ENCODE assay signal across 13 cellular contexts in genomic region chr5:157539623-157540022, GRCh38. TPM values are rescaled to one million over a fixed set of nuclear protein-coding genes. Genes with fewer than 3 reads are reported as not detected.
DNase-seq lines count a peak whose midpoint lies in the region; ATAC-seq, FAIRE-seq and TF ChIP-seq lines count a peak whose summit lies in the region.
"Had no signal": no experiment of that assay in that cellular context is flagged by ENCODE, and none has a peak within 500 bp of the region (broad histone marks: within the 10 kb centered on the region; RNA-seq: fewer than 3 reads in every experiment).

No MANE protein-coding gene starts in this region.

- peaks cover 28% of the 10 kb centered on the region for H3K9me1 ChIP-seq in IMR-90 (ENCODE audit: insufficient read depth, low read length)

- WGBS in IMR-90 (ENCODE audit: extremely low coverage in 2 of 2, insufficient read length in 1 of 2), 2 experiments: no CpG with 5 or more reads among the region's 3 CpGs
- 65% methylated on average over 3 of the region's 3 CpGs for WGBS in right lobe of liver (ENCODE audit: insufficient coverage, low coverage, low lambda C conversion rate, missing lambda C conversion rate)

- H3K56ac ChIP-seq in IMR-90 (ENCODE audit: extremely low read depth, insufficient read depth, low read length): no peak overlapping the region

- no peak overlapping the region for H3K9ac ChIP-seq in IMR-90 (ENCODE audit: low read depth, low read length)
- H3K9ac ChIP-seq in astrocyte (ENCODE audit: low read length): peak overlapping the region; percentile 71
- H3K9ac ChIP-seq: BLaER1 had no signal

- peak overlapping the region; percentile 85; the same call in 1 of the 3 replicates for H2BK15ac ChIP-seq in IMR-90 (ENCODE audit: low read depth, low read length)

- in situ Hi-C loops in IMR-90 (cut with MboI; ENCODE audit: low sequenced_read_pairs): no loop called here

- H2AK9ac ChIP-seq in IMR-90 (replicated peaks; ENCODE audit: low read depth, low read length, poor library complexity): no peak overlapping the region

- no peak for FAIRE-seq in astrocyte (lab: Jason Lieb, UNC)
- FAIRE-seq: colon, RCC 7860 had no signal

- H2BK5ac ChIP-seq in IMR-90 (ENCODE audit: low read depth, low read length, poor library complexity, severe bottlenecking): peak overlapping the region; percentile 61

- intact Hi-C loops in CD4-positive, alpha-beta T cell (cut with DNase I, micrococcal nuclease): loop anchor here (5.0 kb wide), 3 partner anchors 38 to 193 kb away; partner anchors contain the start of genes ADAM19 (in 1 of the 2), SOX30 (in 1 of the 2) and THG1L (in 1 of the 2)
- intact Hi-C loops in IMR-90 (cut with micrococcal nuclease) (no loop called here), right lobe of liver (cut with DNase I) (no loop called here)

- H3K27me3 Mint-ChIP-seq in CD4-positive, alpha-beta T cell: no peaks in the 10 kb centered on the region
- H3K27me3 Mint-ChIP-seq in astrocyte (ENCODE audit: low read depth, unreplicated experiment): no peaks in the 10 kb centered on the region

- H3K14ac ChIP-seq in IMR-90 (replicated peaks; ENCODE audit: low read depth, low read length): peak overlapping the region; percentile 17; the same call in 1 of the 2 replicates

- H3K27ac ChIP-seq in CD4-positive, alpha-beta T cell (ENCODE audit: low read depth, low read length): no peak overlapping the region
- H3K27ac ChIP-seq in IMR-90 (ENCODE audit: insufficient read depth, low read length) (peak overlapping the region; percentile 16; the same call in 1 of the 2 replicates), astrocyte (ENCODE audit: low read depth, low read length) (peak overlapping the region; percentile 72), muscle layer of duodenum (ENCODE audit: low read length) (peak overlapping the region; percentile 93), right lobe of liver (peak overlapping the region in 1 of 3 donors; percentile 38)
- H3K27ac ChIP-seq: BLaER1 had no signal

- H3K4me1 Mint-ChIP-seq in CD4-positive, alpha-beta T cell (ENCODE audit: low read depth): peaks cover 63% of the 10 kb centered on the region
- peaks cover 58% of the 10 kb centered on the region for H3K4me1 Mint-ChIP-seq in astrocyte (ENCODE audit: low read depth, unreplicated experiment)

- dilution Hi-C loops in IMR-90 (cut with HindIII; ENCODE audit: low sequenced_read_pairs, unreplicated experiment): no loop called here

- no TSS peak for BruUV-seq in IMR-90 (replicated peaks; lab: Mats Ljungman, UMichigan)

- peaks cover 10% of the 10 kb centered on the region for H3K36me3 Mint-ChIP-seq in CD4-positive, alpha-beta T cell (ENCODE audit: low read depth)
- peaks cover 33% of the 10 kb centered on the region for H3K36me3 Mint-ChIP-seq in astrocyte (ENCODE audit: low read depth, unreplicated experiment)

- H3K27ac Mint-ChIP-seq in CD4-positive, alpha-beta T cell: peak overlapping the region; percentile 87
- H3K27ac Mint-ChIP-seq in astrocyte (ENCODE audit: unreplicated experiment): peak overlapping the region; percentile 53

- H3K4me3 Mint-ChIP-seq in CD4-positive, alpha-beta T cell: peak overlapping the region; percentile 62
- H3K4me3 Mint-ChIP-seq in astrocyte (ENCODE audit: unreplicated experiment): no peak overlapping the region

- CTCF ChIA-PET in CD4-positive, alpha-beta T cell (lab: Charles Lee): no interaction called here
- CTCF ChIA-PET in IMR-90 (lab: Yijun Ruan, JAX): no interaction called here

- H4K20me1 ChIP-seq in IMR-90 (ENCODE audit: insufficient read depth, low read length) (no peaks in the 10 kb centered on the region; the same call in 1 of the 2 replicates), astrocyte (ENCODE audit: insufficient read depth, low read length) (peaks cover 92% of the 10 kb centered on the region)
- H4K20me1 ChIP-seq: BLaER1 had no signal

- no peak for DNase-seq in CD4-positive, alpha-beta T cell
- peak; percentile 43 for DNase-seq in IMR-90
- no peak for DNase-seq in astrocyte (ENCODE audit: low read depth)
- no peak for DNase-seq in H7
- no peak for DNase-seq in right lobe of liver
- DNase-seq in DMS 273 treated with DMSO at 0.1 percent for 48 hours (lab: John Stamatoyannopoulos, UW): no peak
- DNase-seq: mammary epithelial cell, posterior cingulate gyrus had no signal

- H3K79me1 ChIP-seq in IMR-90 (ENCODE audit: low read depth in 1 of 2, low read length in 2 of 2): peaks cover 21 to 77% of the 10 kb centered on the region in 2 experiments; a peak in 3 of 4 replicates

- TF ChIP-seq RAD21 in IMR-90 (IDR thresholded peaks at IDR 0.05; ENCODE audit: low read length): no peak

- H3K36me3 ChIP-seq in IMR-90 (ENCODE audit: control insufficient read depth, insufficient read depth, low read length): peaks cover 7% of the 10 kb centered on the region
- peaks cover 26% of the 10 kb centered on the region for H3K36me3 ChIP-seq in astrocyte (ENCODE audit: insufficient read depth, low read length)
- peaks cover 0 to 12% of the 10 kb centered on the region in 2 donors for H3K36me3 ChIP-seq in muscle layer of duodenum (ENCODE audit: control insufficient read depth in 1 of 2, insufficient read depth in 2 of 2, low read length in 2 of 2)
- H3K36me3 ChIP-seq in H7 (replicated peaks; ENCODE audit: control insufficient read depth, insufficient read depth, low read length): no peaks in the 10 kb centered on the region; the same call in 1 of the 2 replicates
- peaks cover 0 to 4% (median under 1%) of the 10 kb centered on the region in 4 donors for H3K36me3 ChIP-seq in right lobe of liver

- peak overlapping the region; percentile 46 for H2BK20ac ChIP-seq in IMR-90 (ENCODE audit: low read depth, low read length)

- 0 out of 2 replicates have a peak overlapping the region, but pooled peaks have one; percentile 23 for H3K4ac ChIP-seq in IMR-90 (ENCODE audit: low read depth, low read length)

- TF ChIP-seq POLR2A in IMR-90 (IDR thresholded peaks at IDR 0.05; ENCODE audit: low read depth, low read length): no peak
- TF ChIP-seq POLR2A in right lobe of liver (IDR thresholded peaks at IDR 0.05): no peak

- no peaks in the 10 kb centered on the region for H3K9me3 ChIP-seq in CD4-positive, alpha-beta T cell (ENCODE audit: control insufficient read depth, low read length)
- no peaks in the 10 kb centered on the region for H3K9me3 ChIP-seq in IMR-90 (ENCODE audit: control insufficient read depth, insufficient read depth, low read length)
- H3K9me3 ChIP-seq in astrocyte (ENCODE audit: insufficient read depth, low read depth, low read length): no peaks in the 10 kb centered on the region
- no peaks in the 10 kb centered on the region for H3K9me3 ChIP-seq in muscle layer of duodenum (ENCODE audit: control insufficient read depth in 1 of 2, low read length in 2 of 2)
- H3K9me3 ChIP-seq in right lobe of liver: no peaks in the 10 kb centered on the region
- H3K9me3 ChIP-seq: BLaER1 had no signal

- H3K27me3 ChIP-seq in CD4-positive, alpha-beta T cell (ENCODE audit: control insufficient read depth, insufficient read depth, low read length): no peaks in the 10 kb centered on the region
- no peaks in the 10 kb centered on the region for H3K27me3 ChIP-seq in IMR-90 (ENCODE audit: control insufficient read depth, insufficient read depth, low read length)
- H3K27me3 ChIP-seq in astrocyte (ENCODE audit: insufficient read depth, low read length): no peaks in the 10 kb centered on the region
- H3K27me3 ChIP-seq in muscle layer of duodenum (ENCODE audit: low read depth, low read length): no peaks in the 10 kb centered on the region
- no peaks in the 10 kb centered on the region for H3K27me3 ChIP-seq in H7 (ENCODE audit: control insufficient read depth, insufficient read depth, low read length)
- H3K27me3 ChIP-seq in right lobe of liver: no peaks in the 10 kb centered on the region
- H3K27me3 ChIP-seq: BLaER1 had no signal

- POLR2A ChIA-PET in CD4-positive, alpha-beta T cell (lab: Charles Lee): no interaction called here
- POLR2A ChIA-PET in IMR-90 (lab: Charles Lee; ENCODE audit: unreplicated experiment): no interaction called here

- H2BK120ac ChIP-seq in IMR-90 (ENCODE audit: low read depth, low read length): peak overlapping the region; percentile 24; the same call in 1 of the 2 replicates

- H3K4me3 ChIP-seq in IMR-90 (ENCODE audit: insufficient read depth, low read depth, low read length) (no peak overlapping the region), astrocyte (ENCODE audit: insufficient read depth, low read depth, low read length) (no peak overlapping the region), muscle layer of duodenum (ENCODE audit: low read depth in 1 of 2, low read length in 2 of 2) (no peak overlapping the region), H7 (ENCODE audit: insufficient read depth, low read depth, low read length) (no peak overlapping the region), right lobe of liver (no peak overlapping the region)
- H3K4me3 ChIP-seq: BLaER1 had no signal

- H3K79me2 ChIP-seq in astrocyte (ENCODE audit: insufficient read depth, low read length): peaks cover 100% of the 10 kb centered on the region

- H3K23ac ChIP-seq in IMR-90 (ENCODE audit: low read depth, low read length): peak overlapping the region; percentile 80; the same call in 1 of the 2 replicates

- no peak for ATAC-seq in CD4-positive, alpha-beta T cell (ENCODE audit: poor library complexity)
- ATAC-seq in IMR-90 (ENCODE audit: low read depth) (no peak), GM21390 (IDR thresholded peaks at IDR 0.05; ENCODE audit: unreplicated experiment) (no peak), right lobe of liver (no peak)

- H4K8ac ChIP-seq in IMR-90 (ENCODE audit: low read depth in 2 of 2, low read length in 2 of 2): peak overlapping the region in 1 of 2 experiments; percentile 93; a peak in 1 of 4 replicates

- no peak overlapping the region for H3K4me2 ChIP-seq in IMR-90 (ENCODE audit: low read depth, low read length)
- no peak overlapping the region for H3K4me2 ChIP-seq in astrocyte (ENCODE audit: low read length)
- H3K4me2 ChIP-seq: BLaER1 had no signal

- peak overlapping the region; percentile 9; the same call in 1 of the 2 replicates for H2AK5ac ChIP-seq in IMR-90 (ENCODE audit: low read depth, low read length)

- H4K91ac ChIP-seq in IMR-90 (ENCODE audit: insufficient read depth, low read depth, low read length): peak overlapping the region; percentile 17; the same call in 1 of the 2 replicates

- H4K5ac ChIP-seq in IMR-90 (ENCODE audit: low read depth, low read length): peak overlapping the region; percentile 34; the same call in 1 of the 2 replicates

- H3K4me1 ChIP-seq in IMR-90 (ENCODE audit: control insufficient read depth, insufficient read depth, low read length): peaks cover 38% of the 10 kb centered on the region
- peaks cover 68% of the 10 kb centered on the region for H3K4me1 ChIP-seq in astrocyte (ENCODE audit: insufficient read depth, low read length)
- peaks cover 24 to 38% of the 10 kb centered on the region in 2 donors for H3K4me1 ChIP-seq in muscle layer of duodenum (ENCODE audit: control insufficient read depth in 1 of 2, insufficient read depth in 2 of 2, low read length in 2 of 2)
- peaks cover 0 to 33% (median 8%) of the 10 kb centered on the region in 4 donors for H3K4me1 ChIP-seq in right lobe of liver
- H3K4me1 ChIP-seq: BLaER1 had no signal

- no peak for TF ChIP-seq CTCF in CD4-positive, alpha-beta T cell (IDR thresholded peaks at IDR 0.05)
- TF ChIP-seq CTCF in IMR-90 (conservative IDR thresholded peaks at IDR 0.05; ENCODE audit: low read depth, low read length): no peak
- TF ChIP-seq CTCF in astrocyte (IDR thresholded peaks at IDR 0.05; ENCODE audit: insufficient read depth, low read depth, low read length): no peak
- TF ChIP-seq CTCF in right lobe of liver (IDR thresholded peaks at IDR 0.05): no peak

- H3K18ac ChIP-seq in IMR-90 (ENCODE audit: low read depth, low read length): peak overlapping the region; percentile 35

- H3K9me3 Mint-ChIP-seq in CD4-positive, alpha-beta T cell: no peaks in the 10 kb centered on the region
- H3K9me3 Mint-ChIP-seq in astrocyte (ENCODE audit: unreplicated experiment): no peaks in the 10 kb centered on the region

- H2AFZ ChIP-seq in IMR-90 (replicated peaks; ENCODE audit: low read length, poor library complexity) (no peak overlapping the region), astrocyte (ENCODE audit: low read depth, low read length) (no peak overlapping the region)

RNA-seq across cellular contexts. Expression of gene ADAM19, which starts 36.0 kb away (rescaled TPM):
- 10 to 100 TPM; 26.7 to 29.1 TPM for total RNA-seq in CD4-positive, alpha-beta T cell
- total RNA-seq in IMR-90 (2012; rRNA removed): 35.5 and 38.3 TPM in 2 replicates
- polyA plus RNA-seq in IMR-90 (2012; rRNA removed): 47.8 and 49.2 TPM in 2 replicates
- polyA plus RNA-seq in IMR-90 (2012; cell fraction: cytosol; rRNA removed): 25.7 and 37.1 TPM in 2 replicates
- 70.4 and 79.6 TPM in 2 replicates for polyA plus RNA-seq in IMR-90 (2012; cell fraction: nucleus; rRNA removed; ENCODE audit: low replicate concordance)
- 316 and 332 TPM in 2 replicates for total RNA-seq in astrocyte
- 37.7 and 53.1 TPM in 2 replicates for total RNA-seq in H7 (2014; rRNA removed; shearing (Covaris generic))
- 1 to 10 TPM; 1.8 to 9.4 (median 4.5) TPM for total RNA-seq in right lobe of liver

Comparison
In these comparisons a context has a peak if more than half of its experiments do, and no peak if none do; other contexts are left out.
1. intact Hi-C loops: an anchor here in CD4-positive, alpha-beta T cell (5.0 kb wide); none called in IMR-90 and right lobe of liver.